In the genomic region with DNA sequence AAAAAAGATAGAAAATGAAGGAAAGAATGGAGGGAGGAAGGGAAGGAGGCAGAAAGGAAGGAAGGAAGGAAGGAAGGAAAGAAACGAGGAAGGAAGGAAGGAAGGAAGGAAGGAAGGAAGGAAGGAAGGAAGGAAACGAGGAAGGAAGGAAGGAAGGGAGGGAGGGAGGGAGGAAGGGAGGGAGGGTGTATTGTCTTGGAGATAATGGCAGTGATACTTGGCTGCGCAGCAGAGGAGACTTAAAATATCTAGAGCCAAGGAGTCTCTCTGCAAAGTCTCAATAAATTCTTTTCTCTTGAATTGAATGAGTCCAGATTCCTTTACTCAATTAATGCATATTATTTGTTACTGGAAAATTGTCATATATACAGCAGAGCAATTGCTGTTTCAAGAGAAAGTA, we compare ENCODE assay signal across 11 cellular contexts.
"Had no signal": no experiment of that assay in that cellular context is flagged by ENCODE, and none has a peak within 500 bp of the region (broad histone marks: within the 10 kb centered on the region; RNA-seq: fewer than 3 reads in every experiment).

No MANE protein-coding gene starts in this region.

- H3K9me3 ChIP-seq: HAP-1 had no signal

- H3K4me1 ChIP-seq: HAP-1 had no signal

- ATAC-seq: GM23338, HCT116 had no signal

- FAIRE-seq: H1, H54 had no signal

- DNase-seq: GM23248, GOT3, H7, H9, HCEC 1CT, HFFc6 had no signal

- H3K36me3 ChIP-seq: HAP-1 had no signal

- H3K27ac ChIP-seq: GM23248 had no signal

- H3K4me3 ChIP-seq: GM23248, GM23338, HAP-1 had no signal

- H2AFZ ChIP-seq: GM23248, GM23338 had no signal

- H3K4me2 ChIP-seq: GM23338 had no signal

- H3K9ac ChIP-seq: GM23248 had no signal
